In genomic region chr5:51646482-51646881, GRCh38 we compare ENCODE assay signal across 28 cellular contexts.
DNase-seq lines count a peak whose midpoint lies in the region; FAIRE-seq and TF ChIP-seq lines count a peak whose summit lies in the region.
"Had no signal": no experiment of that assay in that cellular context is flagged by ENCODE, and none has a peak within 500 bp of the region (broad histone marks: within the 10 kb centered on the region; RNA-seq: fewer than 3 reads in every experiment).

No MANE protein-coding gene starts in this region.

- no peak for FAIRE-seq in frontal cortex (lab: Jason Lieb, UNC)
- FAIRE-seq: A549, D721Med had no signal

- H3K4me2 ChIP-seq in neural cell (ENCODE audit: low read length) = no peak overlapping the region
- H3K4me2 ChIP-seq: A549; BLaER1; BLaER1 treated with 17β-estradiol and CSF1 and Interleukin-3, amounts not matched to agents 10 nM and 100 nM had no signal

- H3K27ac ChIP-seq in neural cell (ENCODE audit: low read length) = no peak overlapping the region
- H3K27ac ChIP-seq: 22Rv1; A549; BLaER1; BLaER1 treated with 17β-estradiol and CSF1 and Interleukin-3, amounts not matched to agents 10 nM and 100 nM; C4-2B had no signal

- no peak overlapping the region for H3K4me3 ChIP-seq in neural cell (ENCODE audit: low read length)
- H3K4me3 ChIP-seq: A549; BLaER1; BLaER1 treated with 17β-estradiol and CSF1 and Interleukin-3, amounts not matched to agents 10 nM and 100 nM had no signal

- H4K20me1 ChIP-seq in neural cell (ENCODE audit: insufficient read depth) = no peaks in the 10 kb centered on the region
- H4K20me1 ChIP-seq: BLaER1; BLaER1 treated with 17β-estradiol and CSF1 and Interleukin-3, amounts not matched to agents 10 nM and 100 nM had no signal

- no peak overlapping the region for H2AFZ ChIP-seq in neural cell (ENCODE audit: low read depth, low read length)

- no peaks in the 10 kb centered on the region for H3K9me2 ChIP-seq in neural cell (ENCODE audit: insufficient read depth, low read length)

- no peak for TF ChIP-seq RAD21 in neural cell (conservative IDR thresholded peaks at IDR 0.05)

- no peaks in the 10 kb centered on the region for H3K9me3 ChIP-seq in neural cell (ENCODE audit: low read length)
- H3K9me3 ChIP-seq: A549; BE2C; BLaER1; BLaER1 treated with 17β-estradiol and CSF1 and Interleukin-3, amounts not matched to agents 10 nM and 100 nM; Caco-2 had no signal

- H3K27me3 ChIP-seq in neural cell (ENCODE audit: insufficient read depth, low read depth, low read length) = no peaks in the 10 kb centered on the region
- H3K27me3 ChIP-seq: BE2C; BLaER1; BLaER1 treated with 17β-estradiol and CSF1 and Interleukin-3, amounts not matched to agents 10 nM and 100 nM had no signal

- H3K36me3 ChIP-seq in neural cell (ENCODE audit: insufficient read depth, low read length) = no peaks in the 10 kb centered on the region
- H3K36me3 ChIP-seq: BE2C; BLaER1; BLaER1 treated with 17β-estradiol and CSF1 and Interleukin-3, amounts not matched to agents 10 nM and 100 nM had no signal

- peak; percentile 97 for TF ChIP-seq EP300 in neural cell (conservative IDR thresholded peaks at IDR 0.05; ENCODE audit: poor library complexity, severe bottlenecking)

- no peak for DNase-seq in frontal cortex (ENCODE audit: low spot score in 2 of 2)
- DNase-seq: 8988T; ACHN; AML-193; BE2C; C1 segment of cervical spinal cord; Caco-2; Calu3; CD4-positive, alpha-beta memory T cell; CD4-positive, alpha-beta T cell; CD4-positive, CD25-positive, alpha-beta regulatory T cell; CD8-positive, alpha-beta memory T cell; CD8-positive, alpha-beta T cell; COR-L47; DMS 273 treated with DMSO at 0.1 percent for 48 hours; DMS153; DMS53; DMS79; DMS79 treated with DMSO at 0.1 percent for 48 hours; DND-41; EL had no signal

- TF ChIP-seq CTCF in neural cell (IDR thresholded peaks at IDR 0.05; ENCODE audit: poor library complexity, severe bottlenecking) = no peak

- no peak overlapping the region for H3K9ac ChIP-seq in neural cell (ENCODE audit: low read length)
- H3K9ac ChIP-seq: BLaER1; BLaER1 treated with 17β-estradiol and CSF1 and Interleukin-3, amounts not matched to agents 10 nM and 100 nM had no signal

- H3F3A ChIP-seq in neural cell (ENCODE audit: insufficient read depth, low read length, poor library complexity, severe bottlenecking) = no peaks in the 10 kb centered on the region

- H3K79me2 ChIP-seq in neural cell (replicated peaks; ENCODE audit: insufficient read depth, low read length) = no peaks in the 10 kb centered on the region

TF ChIP-seq in neural cell, 6 proteins besides CTCF, POLR2A, EP300 and RAD21:
- no peak for TF ChIP-seq MXI1 (conservative IDR thresholded peaks at IDR 0.05; ENCODE audit: poor library complexity, severe bottlenecking)
- TF ChIP-seq SMC3 (conservative IDR thresholded peaks at IDR 0.05; ENCODE audit: poor library complexity) = peak; percentile 10
- TF ChIP-seq POLR2AphosphoS5 (IDR thresholded peaks at IDR 0.05) = peak; percentile 85
